ENCODE assay signal across 20 cellular contexts in genomic region chr6:33945931-33946330, GRCh38.
DNase-seq lines count a peak whose midpoint lies in the region; ATAC-seq and TF ChIP-seq lines count a peak whose summit lies in the region.
"Had no signal": no experiment of that assay in that cellular context is flagged by ENCODE, and none has a peak within 500 bp of the region (broad histone marks: within the 10 kb centered on the region; RNA-seq: fewer than 3 reads in every experiment).

No MANE protein-coding gene starts in this region.

- intact Hi-C loops in spleen (cut with DNase I; ENCODE audit: low total_unique reads), result no loop called here

- no peak overlapping the region for H3K4ac ChIP-seq in trophoblast cell (ENCODE audit: low read depth, low read length)

- H3K14ac ChIP-seq in trophoblast cell (ENCODE audit: low read length), result no peak overlapping the region

- no peak overlapping the region for H3K23ac ChIP-seq in trophoblast cell (ENCODE audit: low read length)

- no peak overlapping the region for H3K18ac ChIP-seq in trophoblast cell (ENCODE audit: low read length)

- H2BK12ac ChIP-seq in trophoblast cell (ENCODE audit: low read length), result no peak overlapping the region

- H2BK5ac ChIP-seq in trophoblast cell (ENCODE audit: low read depth, low read length, poor library complexity), result no peak overlapping the region

- H3K9ac ChIP-seq in trophoblast cell (ENCODE audit: low read length), result no peak overlapping the region
- H3K9ac ChIP-seq: BLaER1 treated with 17β-estradiol and CSF1 and Interleukin-3, amounts not matched to agents 10 nM and 100 nM had no signal

- no peaks in the 10 kb centered on the region for H3K4me1 ChIP-seq in RWPE2 (ENCODE audit: insufficient read depth, poor library complexity, severe bottlenecking)
- H3K4me1 ChIP-seq in trophoblast cell (ENCODE audit: control insufficient read depth in 1 of 2, insufficient read depth in 2 of 2, low read length in 2 of 2), result no peaks in the 10 kb centered on the region
- H3K4me1 ChIP-seq in spleen, result no peaks in the 10 kb centered on the region
- H3K4me1 ChIP-seq: A549, BE2C had no signal

- no peak for TF ChIP-seq POLR2A in spleen (IDR thresholded peaks at IDR 0.05)

- DNase-seq in DMS79 (lab: John Stamatoyannopoulos, UW) (peak; percentile 87), RWPE2 (ENCODE audit: low spot score) (peak; percentile 3), trophoblast cell (peak; percentile 61 to 74), spleen (peak; percentile 11), RKO (ENCODE audit: low spot score) (no peak), HT-29 (ENCODE audit: low spot score) (no peak)
- DNase-seq: 8988T; ACHN; AML-193; BE2C; CD4-positive, alpha-beta T cell; DMS53; EL; GDM1; GOT3; H7; HCEC 1CT had no signal

- H4K8ac ChIP-seq in trophoblast cell (ENCODE audit: low read depth, low read length), result no peak overlapping the region

- no peak overlapping the region for H3K4me2 ChIP-seq in trophoblast cell (ENCODE audit: low read length)
- H3K4me2 ChIP-seq: A549; BLaER1 treated with 17β-estradiol and CSF1 and Interleukin-3, amounts not matched to agents 10 nM and 100 nM had no signal

- ATAC-seq in RWPE2 (ENCODE audit: low read depth), result no peak
- ATAC-seq in HG03175 (IDR thresholded peaks at IDR 0.05; ENCODE audit: unreplicated experiment), result no peak
- ATAC-seq: A549 had no signal

- H3K36me3 ChIP-seq in RWPE2 (ENCODE audit: low read depth) (no peaks in the 10 kb centered on the region), trophoblast cell (ENCODE audit: control insufficient read depth in 1 of 2, insufficient read depth in 2 of 2, low read length in 2 of 2) (no peaks in the 10 kb centered on the region), spleen (no peaks in the 10 kb centered on the region)
- H3K36me3 ChIP-seq: BE2C; BLaER1 treated with 17β-estradiol and CSF1 and Interleukin-3, amounts not matched to agents 10 nM and 100 nM had no signal

- no peak overlapping the region for H2AFZ ChIP-seq in trophoblast cell (ENCODE audit: insufficient read depth, low read length, poor library complexity)

- no peak overlapping the region for H2BK120ac ChIP-seq in trophoblast cell (ENCODE audit: insufficient read depth, low read length, poor library complexity)

- H3K27ac ChIP-seq in RWPE2 (ENCODE audit: poor library complexity, severe bottlenecking) (no peak overlapping the region), trophoblast cell (ENCODE audit: low read depth, low read length) (no peak overlapping the region), spleen (no peak overlapping the region)
- H3K27ac ChIP-seq: A549; BLaER1 treated with 17β-estradiol and CSF1 and Interleukin-3, amounts not matched to agents 10 nM and 100 nM had no signal

- H3K27me3 ChIP-seq in RWPE2 (ENCODE audit: insufficient read depth, poor library complexity, severe bottlenecking), result no peaks in the 10 kb centered on the region
- H3K27me3 ChIP-seq in trophoblast cell (ENCODE audit: insufficient read depth, low read length), result no peaks in the 10 kb centered on the region
- H3K27me3 ChIP-seq in spleen (replicated peaks in 1 of 7), result peaks cover 0 to 12% (median 0%) of the 10 kb centered on the region in 7 donors
- H3K27me3 ChIP-seq: BE2C; BLaER1 treated with 17β-estradiol and CSF1 and Interleukin-3, amounts not matched to agents 10 nM and 100 nM had no signal

- H3K79me2 ChIP-seq in trophoblast cell (ENCODE audit: control insufficient read depth, insufficient read depth, low read length, poor library complexity), result no peaks in the 10 kb centered on the region

- no CpG with 5 or more reads among the region's 6 CpGs for WGBS in trophoblast cell (ENCODE audit: extremely low coverage, insufficient coverage, insufficient read length)
- WGBS in spleen, 5 donors, result 87 to 98% (median 94%) methylated on average over 6 of the region's 6 CpGs

- H3K4me3 ChIP-seq in RWPE2 (ENCODE audit: severe bottlenecking) (no peak overlapping the region), trophoblast cell (ENCODE audit: low read depth, low read length) (no peak overlapping the region), spleen (no peak overlapping the region)
- H3K4me3 ChIP-seq: A549; BLaER1 treated with 17β-estradiol and CSF1 and Interleukin-3, amounts not matched to agents 10 nM and 100 nM had no signal

- no peak overlapping the region for H4K12ac ChIP-seq in trophoblast cell (ENCODE audit: low read depth, low read length)

- TF ChIP-seq CTCF in RWPE2 (IDR thresholded peaks at IDR 0.05; ENCODE audit: poor library complexity, severe bottlenecking) (no peak), spleen (IDR thresholded peaks at IDR 0.05 in 8 of 11, conservative IDR thresholded peaks at IDR 0.05 in 3 of 11) (no peak)

- H3K9me3 ChIP-seq in RWPE2 (ENCODE audit: severe bottlenecking) (no peaks in the 10 kb centered on the region), trophoblast cell (ENCODE audit: insufficient read depth, low read depth, low read length) (peaks cover 1% of the 10 kb centered on the region), spleen (no peaks in the 10 kb centered on the region)
- H3K9me3 ChIP-seq: A549; BE2C; BLaER1 treated with 17β-estradiol and CSF1 and Interleukin-3, amounts not matched to agents 10 nM and 100 nM had no signal

- no peaks in the 10 kb centered on the region for H3K79me1 ChIP-seq in trophoblast cell (ENCODE audit: low read length)

- H4K91ac ChIP-seq in trophoblast cell (ENCODE audit: low read depth, low read length), result no peak overlapping the region

- no peak overlapping the region for H2AK5ac ChIP-seq in trophoblast cell (ENCODE audit: low read length)

Comparison
In these comparisons a context has a peak if more than half of its experiments do, and no peak if none do; other contexts are left out.
1. DNase-seq: peak in DMS79 (single experiment), RWPE2 (single experiment), trophoblast cell (2 of 2) and spleen (single experiment); none in RKO (single experiment) and HT-29 (single experiment).